ENCODE assay signal across 1 cellular context in genomic region chr17:38789185-38789584, GRCh38.
TF ChIP-seq lines count a peak whose summit lies in the region.

No MANE protein-coding gene starts in this region.

TF ChIP-seq in H1, 55 proteins besides CTCF, POLR2A, EP300 and RAD21:
- TF ChIP-seq ATF3 (IDR thresholded peaks at IDR 0.05; ENCODE audit: insufficient read depth, low read depth, low read length) = no peak
